1 cellular context compared by ENCODE assay signal in genomic region chr14:34023824-34024767, GRCh38.
TF ChIP-seq lines count a peak whose summit lies in the region.

No MANE protein-coding gene starts in this region.

TF ChIP-seq in HepG2, 621 proteins besides CTCF, POLR2A, EP300 and RAD21 (continued from another document and continues in another):
- peak; percentile 94 for TF ChIP-seq ZNF784 (CRISPR knock-in tag; IDR thresholded peaks at IDR 0.05; ENCODE audit: borderline replicate concordance)
- no peak for TF ChIP-seq NCOA1 (CRISPR knock-in tag; IDR thresholded peaks at IDR 0.05)
- TF ChIP-seq ZHX2 (IDR thresholded peaks at IDR 0.05; ENCODE audit: low read depth), result peak; percentile 72; the same call in 1 of the 2 replicates
- TF ChIP-seq ZHX2 (CRISPR knock-in tag; IDR thresholded peaks at IDR 0.05; ENCODE audit: borderline replicate concordance), result no peak
- TF ChIP-seq ZFP37 (CRISPR knock-in tag; IDR thresholded peaks at IDR 0.05; ENCODE audit: borderline replicate concordance), result 0 out of 2 replicates have a peak, but pooled peaks have one; percentile 54
- no peak for TF ChIP-seq ZNF557 (CRISPR knock-in tag; IDR thresholded peaks at IDR 0.05)
- no peak for TF ChIP-seq PREB (CRISPR knock-in tag; IDR thresholded peaks at IDR 0.05)
- TF ChIP-seq SMARCC2 (IDR thresholded peaks at IDR 0.05), result no peak
- TF ChIP-seq SMC3 (IDR thresholded peaks at IDR 0.05; ENCODE audit: low read length), result peak; percentile 59
- TF ChIP-seq PAF1 (CRISPR knock-in tag; IDR thresholded peaks at IDR 0.05), result no peak
- TF ChIP-seq MED1 (CRISPR knock-in tag; IDR thresholded peaks at IDR 0.05), result peak; percentile 98
- peak; percentile 70; the same call in 1 of the 2 replicates for TF ChIP-seq ATF2 (CRISPR knock-in tag; IDR thresholded peaks at IDR 0.05)
- no peak for TF ChIP-seq ISX (CRISPR knock-in tag; conservative IDR thresholded peaks at IDR 0.05)
- no peak for TF ChIP-seq ZBTB38 (CRISPR knock-in tag; IDR thresholded peaks at IDR 0.05)
- TF ChIP-seq PATZ1 (CRISPR knock-in tag; IDR thresholded peaks at IDR 0.05), result peak; percentile 56; the same call in 1 of the 2 replicates
- peak; percentile 100 for TF ChIP-seq GATAD2A (CRISPR knock-in tag; IDR thresholded peaks at IDR 0.05)
- TF ChIP-seq ZNF790 (CRISPR knock-in tag; IDR thresholded peaks at IDR 0.05; ENCODE audit: borderline replicate concordance), result no peak
- TF ChIP-seq GMEB1 (CRISPR knock-in tag; IDR thresholded peaks at IDR 0.05; ENCODE audit: borderline replicate concordance), result peak; percentile 42; the same call in 1 of the 2 replicates
- TF ChIP-seq E2F2 (CRISPR knock-in tag; IDR thresholded peaks at IDR 0.05; ENCODE audit: borderline replicate concordance), result no peak
- peak; percentile 85 for TF ChIP-seq ZNF501 (CRISPR knock-in tag; IDR thresholded peaks at IDR 0.05)
- peak; percentile 95 for TF ChIP-seq ASH2L (IDR thresholded peaks at IDR 0.05; ENCODE audit: insufficient read length, low read depth, low read length)
- no peak for TF ChIP-seq ZNF841 (CRISPR knock-in tag; IDR thresholded peaks at IDR 0.05; ENCODE audit: borderline replicate concordance)
- TF ChIP-seq HNRNPL (IDR thresholded peaks at IDR 0.05; ENCODE audit: low read depth, low read length), result no peak
- no peak for TF ChIP-seq GLMP (CRISPR knock-in tag; IDR thresholded peaks at IDR 0.05; ENCODE audit: borderline replicate concordance)
- no peak for TF ChIP-seq ZNF335 (CRISPR knock-in tag; IDR thresholded peaks at IDR 0.05)
- no peak for TF ChIP-seq SP4 (CRISPR knock-in tag; IDR thresholded peaks at IDR 0.05)
- peak; percentile 81 for TF ChIP-seq THAP11 (CRISPR knock-in tag; IDR thresholded peaks at IDR 0.05)
- 0 out of 2 replicates have a peak, but pooled peaks have one; percentile 29 for TF ChIP-seq PAWR (CRISPR knock-in tag; IDR thresholded peaks at IDR 0.05; ENCODE audit: borderline replicate concordance)
- no peak for TF ChIP-seq ZSCAN20 (CRISPR knock-in tag; IDR thresholded peaks at IDR 0.05; ENCODE audit: borderline replicate concordance)
- no peak for TF ChIP-seq ZNF577 (CRISPR knock-in tag; IDR thresholded peaks at IDR 0.05; ENCODE audit: borderline replicate concordance, low read depth)
- peak; percentile 92 for TF ChIP-seq BCL6 (CRISPR knock-in tag; IDR thresholded peaks at IDR 0.05)
- TF ChIP-seq ZNF333 (CRISPR knock-in tag; IDR thresholded peaks at IDR 0.05; ENCODE audit: borderline replicate concordance), result no peak
- TF ChIP-seq SALL2 (CRISPR knock-in tag; IDR thresholded peaks at IDR 0.05), result no peak
- TF ChIP-seq ZNF709 (CRISPR knock-in tag; IDR thresholded peaks at IDR 0.05), result no peak
- TF ChIP-seq MXI1 (IDR thresholded peaks at IDR 0.05; ENCODE audit: borderline replicate concordance, low read depth, low read length), result no peak; the same call in 2 of the 3 replicates
- no peak for TF ChIP-seq SRSF1 (optimal IDR thresholded peaks at IDR 0.05; ENCODE audit: low read depth, low read length)
- TF ChIP-seq ZFP62 (CRISPR knock-in tag; IDR thresholded peaks at IDR 0.05), result no peak
- no peak for TF ChIP-seq HNRNPH1 (optimal IDR thresholded peaks at IDR 0.05; ENCODE audit: low read depth, low read length)
- TF ChIP-seq ZBTB4 (CRISPR knock-in tag; IDR thresholded peaks at IDR 0.05; ENCODE audit: borderline replicate concordance), result no peak
- TF ChIP-seq ZMYM4 (CRISPR knock-in tag; IDR thresholded peaks at IDR 0.05), result peak; percentile 85
- peak; percentile 88 for TF ChIP-seq FOXK1 (CRISPR knock-in tag; IDR thresholded peaks at IDR 0.05; ENCODE audit: borderline replicate concordance, low read depth)
- peak; percentile 24 for TF ChIP-seq HNRNPLL (IDR thresholded peaks at IDR 0.05; ENCODE audit: low read depth, low read length, poor library complexity, severe bottlenecking)
- no peak for TF ChIP-seq EED (CRISPR knock-in tag; IDR thresholded peaks at IDR 0.05)
- peak; percentile 94 for TF ChIP-seq MXD4 (CRISPR knock-in tag; IDR thresholded peaks at IDR 0.05)
- no peak; the same call in 1 of the 2 replicates for TF ChIP-seq ZNF746 (CRISPR knock-in tag; IDR thresholded peaks at IDR 0.05)
- TF ChIP-seq HES4 (CRISPR knock-in tag; IDR thresholded peaks at IDR 0.05; ENCODE audit: borderline replicate concordance), result no peak
- TF ChIP-seq ZNF547 (CRISPR knock-in tag; IDR thresholded peaks at IDR 0.05), result peak; percentile 63; the same call in 1 of the 2 replicates
- peak; percentile 53; the same call in 1 of the 2 replicates for TF ChIP-seq ZBTB7B (CRISPR knock-in tag; IDR thresholded peaks at IDR 0.05)
